15 cellular contexts compared by ENCODE assay signal in genomic region chr13:39531646-39532045, GRCh38.
DNase-seq lines count a peak whose midpoint lies in the region; ATAC-seq, FAIRE-seq and TF ChIP-seq lines count a peak whose summit lies in the region.
"Had no signal": no experiment of that assay in that cellular context is flagged by ENCODE, and none has a peak within 500 bp of the region (broad histone marks: within the 10 kb centered on the region; RNA-seq: fewer than 3 reads in every experiment).

No MANE protein-coding gene starts in this region.

- no peaks in the 10 kb centered on the region for H3K9me3 Mint-ChIP-seq in astrocyte (ENCODE audit: unreplicated experiment)
- peaks cover 0 to 2% (median 0%) of the 10 kb centered on the region in 8 donors for H3K9me3 Mint-ChIP-seq in CD4-positive, alpha-beta memory T cell
- H3K9me3 Mint-ChIP-seq: activated naive CD4-positive, alpha-beta T cell treated with anti-CD3 and anti-CD28 coated beads, Interleukin-2, amount 50 U/mL, for 72 hours; activated T-cell treated with anti-CD3 and anti-CD28 coated beads, Interleukin-2, amount 50 U/mL, for 24 hours had no signal

- POLR2A ChIA-PET in CD4-positive, alpha-beta memory T cell (lab: Charles Lee; ENCODE audit: partially characterized antibody), result no interaction called here
- POLR2A ChIA-PET in GM10248 (lab: Yijun Ruan, JAX), result no interaction called here

- H3K4me1 ChIP-seq in astrocyte (ENCODE audit: insufficient read depth, low read length), result peaks cover 26% of the 10 kb centered on the region
- H3K4me1 ChIP-seq in keratinocyte (ENCODE audit: control insufficient read depth, extremely low read depth, insufficient read depth, low read length), result peaks cover 35% of the 10 kb centered on the region
- H3K4me1 ChIP-seq in CD4-positive, alpha-beta memory T cell (ENCODE audit: insufficient read depth, low read length), result no peaks in the 10 kb centered on the region
- H3K4me1 ChIP-seq: BE2C had no signal

- dilution Hi-C loops in keratinocyte (cut with MboI; ENCODE audit: extremely low pct_ligation_motif_present, low sequenced_read_pairs), result no loop called here

- H3K4me2 ChIP-seq in astrocyte (ENCODE audit: low read length), result no peak overlapping the region
- H3K4me2 ChIP-seq in keratinocyte (ENCODE audit: control insufficient read depth, extremely low read depth, insufficient read depth, low read depth, low read length), result peak overlapping the region; percentile 33

- H3K27me3 Mint-ChIP-seq in astrocyte (ENCODE audit: low read depth, unreplicated experiment), result no peaks in the 10 kb centered on the region
- peaks cover 4 to 10% of the 10 kb centered on the region in 2 donors for H3K27me3 Mint-ChIP-seq in CD4-positive, alpha-beta memory T cell

- peaks cover 10% of the 10 kb centered on the region for H3K79me2 ChIP-seq in astrocyte (ENCODE audit: insufficient read depth, low read length)
- H3K79me2 ChIP-seq in keratinocyte (ENCODE audit: control insufficient read depth, insufficient read depth, low read length), result no peaks in the 10 kb centered on the region

- TF ChIP-seq CTCF in NB4 (IDR thresholded peaks at IDR 0.05; ENCODE audit: low read depth, low read length) (no peak), astrocyte (IDR thresholded peaks at IDR 0.05; ENCODE audit: insufficient read depth, low read depth, low read length) (no peak), keratinocyte (optimal IDR thresholded peaks at IDR 0.05 in 1 of 3, IDR thresholded peaks at IDR 0.05 in 1 of 3, conservative IDR thresholded peaks at IDR 0.05 in 1 of 3; ENCODE audit: extremely low read depth in 1 of 3, insufficient read depth in 2 of 3, low read length in 3 of 3) (no peak), GM10248 (IDR thresholded peaks at IDR 0.05; ENCODE audit: control extremely low read depth, extremely low read depth, low read depth, missing control alignments) (no peak)

- no peak overlapping the region for H3K9ac ChIP-seq in astrocyte (ENCODE audit: low read length)
- no peak overlapping the region for H3K9ac ChIP-seq in keratinocyte (ENCODE audit: control insufficient read depth, extremely low read depth, insufficient read depth, low read length)

- intact Hi-C loops in CD4-positive, alpha-beta memory T cell (cut with micrococcal nuclease), result no loop called here

- peaks cover 26% of the 10 kb centered on the region for H3K4me1 Mint-ChIP-seq in astrocyte (ENCODE audit: low read depth, unreplicated experiment)
- no peaks in the 10 kb centered on the region for H3K4me1 Mint-ChIP-seq in CD4-positive, alpha-beta memory T cell

- CTCF ChIA-PET in CD4-positive, alpha-beta memory T cell (lab: Charles Lee; ENCODE audit: partially characterized antibody), result no interaction called here
- CTCF ChIA-PET in GM10248 (lab: Yijun Ruan, JAX), result interaction anchor here (1.7 kb wide), 1 partner anchor 10 kb away, joined by 4 read pairs; no protein-coding TSS in a partner anchor

- ATAC-seq in HG02610 (IDR thresholded peaks at IDR 0.05; ENCODE audit: unreplicated experiment), result no peak
- ATAC-seq: activated naive CD4-positive, alpha-beta T cell treated with anti-CD3 and anti-CD28 coated beads, Interleukin-2, amount 50 U/mL, for 72 hours; foreskin keratinocyte had no signal

- H4K20me1 ChIP-seq in astrocyte (ENCODE audit: insufficient read depth, low read length), result no peaks in the 10 kb centered on the region
- no peaks in the 10 kb centered on the region for H4K20me1 ChIP-seq in keratinocyte (ENCODE audit: control insufficient read depth, extremely low read depth, insufficient read depth, low read length)

- H2AFZ ChIP-seq in astrocyte (ENCODE audit: low read depth, low read length) (no peak overlapping the region), keratinocyte (ENCODE audit: control insufficient read depth, low read length) (peak overlapping the region; percentile 42)

- H3K27me3 ChIP-seq in astrocyte (ENCODE audit: insufficient read depth, low read length) (no peaks in the 10 kb centered on the region), keratinocyte (ENCODE audit: control insufficient read depth, extremely low read depth, insufficient read depth, low read length) (no peaks in the 10 kb centered on the region)
- no peaks in the 10 kb centered on the region for H3K27me3 ChIP-seq in CD4-positive, alpha-beta memory T cell (ENCODE audit: insufficient read depth, low read length)
- H3K27me3 ChIP-seq: BE2C, foreskin keratinocyte, spleen had no signal

- H3K4me3 Mint-ChIP-seq in astrocyte (ENCODE audit: unreplicated experiment), result no peak overlapping the region
- H3K4me3 Mint-ChIP-seq in CD4-positive, alpha-beta memory T cell, result no peak overlapping the region
- H3K4me3 Mint-ChIP-seq: activated T-cell treated with anti-CD3 and anti-CD28 coated beads, Interleukin-2, amount 50 U/mL, for 24 hours had no signal

- H3K9me3 ChIP-seq in astrocyte (ENCODE audit: insufficient read depth, low read depth, low read length) (no peaks in the 10 kb centered on the region), keratinocyte (ENCODE audit: control insufficient read depth, low read depth, low read length) (no peaks in the 10 kb centered on the region)
- no peaks in the 10 kb centered on the region for H3K9me3 ChIP-seq in CD4-positive, alpha-beta memory T cell (ENCODE audit: control insufficient read depth in 1 of 2, low read length in 2 of 2)
- H3K9me3 ChIP-seq: BE2C, spleen had no signal

- H3K27ac Mint-ChIP-seq in astrocyte (ENCODE audit: unreplicated experiment), result no peak overlapping the region
- H3K27ac Mint-ChIP-seq in CD4-positive, alpha-beta memory T cell, result no peak overlapping the region
- H3K27ac Mint-ChIP-seq: activated naive CD4-positive, alpha-beta T cell treated with anti-CD3 and anti-CD28 coated beads, Interleukin-2, amount 50 U/mL, for 72 hours; activated T-cell treated with anti-CD3 and anti-CD28 coated beads, Interleukin-2, amount 50 U/mL, for 24 hours had no signal

- H3K4me3 ChIP-seq in NB4 (ENCODE audit: low read depth, low read length) (no peak overlapping the region), astrocyte (ENCODE audit: insufficient read depth, low read depth, low read length) (no peak overlapping the region), keratinocyte (ENCODE audit: control insufficient read depth in 2 of 3, extremely low read depth in 1 of 3, insufficient read depth in 2 of 3, low read depth in 1 of 3, low read length in 3 of 3) (no peak overlapping the region)
- no peak overlapping the region for H3K4me3 ChIP-seq in CD4-positive, alpha-beta memory T cell (ENCODE audit: low read length in 2 of 2)
- H3K4me3 ChIP-seq: spleen had no signal

- H3K36me3 ChIP-seq in astrocyte (ENCODE audit: insufficient read depth, low read length), result no peaks in the 10 kb centered on the region
- no peaks in the 10 kb centered on the region for H3K36me3 ChIP-seq in keratinocyte (ENCODE audit: control insufficient read depth in 2 of 2, extremely low read depth in 1 of 2, insufficient read depth in 2 of 2, low read length in 2 of 2)
- no peaks in the 10 kb centered on the region for H3K36me3 ChIP-seq in CD4-positive, alpha-beta memory T cell (ENCODE audit: insufficient read depth, low read length)
- H3K36me3 ChIP-seq: BE2C, spleen had no signal

- H3K27ac ChIP-seq in astrocyte (ENCODE audit: low read depth, low read length) (no peak overlapping the region), keratinocyte (ENCODE audit: control insufficient read depth, insufficient read depth, low read length) (no peak overlapping the region)
- no peak overlapping the region for H3K27ac ChIP-seq in CD4-positive, alpha-beta memory T cell (ENCODE audit: low read depth, low read length)
- H3K27ac ChIP-seq: foreskin keratinocyte, spleen had no signal

- no peaks in the 10 kb centered on the region for H3K36me3 Mint-ChIP-seq in astrocyte (ENCODE audit: low read depth, unreplicated experiment)
- no peaks in the 10 kb centered on the region for H3K36me3 Mint-ChIP-seq in CD4-positive, alpha-beta memory T cell
- H3K36me3 Mint-ChIP-seq: activated naive CD4-positive, alpha-beta T cell treated with anti-CD3 and anti-CD28 coated beads, Interleukin-2, amount 50 U/mL, for 72 hours had no signal

- peak; percentile 38 for DNase-seq in EL
- DNase-seq in NB4 (ENCODE audit: low read depth), result peak; percentile 7
- DNase-seq in astrocyte (ENCODE audit: low read depth), result peak; percentile 24
- no peak for DNase-seq in keratinocyte (ENCODE audit: low read depth, low spot score)
- DNase-seq in CD4-positive, alpha-beta memory T cell, result no peak
- DNase-seq in GM10248 (ENCODE audit: extremely low spot score), result no peak
- DNase-seq in SKM-1 (lab: John Stamatoyannopoulos, UW; ENCODE audit: unreplicated experiment), result no peak
- DNase-seq: activated T-cell treated with anti-CD3 and anti-CD28 coated beads, Interleukin-2, amount 50 U/mL, for 24 hours; BE2C; NCI-H1048; posterior cingulate gyrus; spleen had no signal

- FAIRE-seq in astrocyte (lab: Jason Lieb, UNC), result no peak
- peak; percentile 77 for FAIRE-seq in keratinocyte (lab: Jason Lieb, UNC)

- no peaks in the 10 kb centered on the region for H3K9me1 ChIP-seq in keratinocyte (ENCODE audit: control insufficient read depth, extremely low read depth, insufficient read depth, low read length)

- TF ChIP-seq POLR2A in NB4 (IDR thresholded peaks at IDR 0.05; ENCODE audit: extremely low read depth, insufficient read length), result no peak

Comparison
In these comparisons a context has a peak if more than half of its experiments do, and no peak if none do; other contexts are left out.
1. DNase-seq: peak in EL (single experiment), NB4 (single experiment) and astrocyte (single experiment); none in keratinocyte (single experiment), CD4-positive, alpha-beta memory T cell (0 of 5), GM10248 (single experiment) and SKM-1 (single experiment).